31 cellular contexts compared by ENCODE assay signal in the genomic region with DNA sequence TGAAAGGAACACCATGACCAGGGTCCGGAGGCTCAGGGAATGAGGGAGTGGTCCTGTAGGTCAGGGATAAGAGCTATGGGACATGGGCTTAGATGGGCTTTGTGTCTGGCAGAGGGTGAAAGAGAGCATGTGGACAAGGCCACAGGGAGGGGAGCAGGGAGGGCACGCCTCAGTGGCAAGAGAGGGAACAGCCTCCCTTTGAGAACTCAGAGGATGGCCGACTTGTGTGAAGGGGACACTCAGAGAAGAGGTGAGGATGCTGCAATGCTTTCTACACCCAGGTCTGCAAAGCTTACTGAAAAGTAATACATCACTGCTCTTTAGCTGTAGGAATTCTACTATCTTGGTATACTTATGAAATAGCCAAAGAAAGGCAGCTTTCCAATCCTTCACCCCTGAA.
"Had no signal": no experiment of that assay in that cellular context is flagged by ENCODE, and none has a peak within 500 bp of the region (broad histone marks: within the 10 kb centered on the region; RNA-seq: fewer than 3 reads in every experiment).

No MANE protein-coding gene starts in this region.

- DNase-seq: activated CD4-positive, alpha-beta T cell treated with anti-CD3 and anti-CD28 coated beads for 1 hour; activated CD4-positive, alpha-beta T cell treated with anti-CD3 and anti-CD28 coated beads for 48 hours; activated CD4-positive, alpha-beta T cell treated with anti-CD3 and anti-CD28 coated beads, Interleukin-2, amount 50 U/mL, for 4 hours; activated CD4-positive, CD25-positive, alpha-beta regulatory T cell; activated CD8-positive, alpha-beta T cell treated with anti-CD3 and anti-CD28 coated beads for 36 hours; activated gamma-delta T cell treated with Interleukin-2 at 50 U/mL for 16 hours; activated naive CD4-positive, alpha-beta T cell treated with anti-CD3 and anti-CD28 coated beads for 36 hours; activated T-cell treated with anti-CD3 and anti-CD28 coated beads, Interleukin-2, amount 50 U/mL, for 1 hour; adrenal gland; Kasumi-1; KG1; MG63; NCI-H1048; NCI-H1436 treated with DMSO at 0.1 percent for 48 hours; NCI-H1694 treated with DMSO at 0.1 percent for 48 hours; NCI-H2029; NCI-H345; NCI-H524 treated with DMSO at 0.1 percent for 48 hours; NK-92 treated with Interleukin-12 subunit alpha and Interleukin-12 subunit beta, amount 100 ng/mL, for 24 hours; PC-3; SIG-M5; SW 1271; T-helper 1 cell; T1000; WERI-Rb-1 had no signal

- H3K4me1 ChIP-seq: adrenal gland had no signal

- ATAC-seq: activated CD8-positive, alpha-beta T cell treated with anti-CD3 and anti-CD28 coated beads for 36 hours; activated naive CD4-positive, alpha-beta T cell treated with anti-CD3 and anti-CD28 coated beads, Interleukin-2, amount 50 U/mL, for 72 hours; PC-3; Right ventricle myocardium inferior had no signal

- H3K9me3 Mint-ChIP-seq: activated CD8-positive, alpha-beta T cell treated with anti-CD3 and anti-CD28 coated beads for 36 hours; activated naive CD4-positive, alpha-beta T cell treated with anti-CD3 and anti-CD28 coated beads, Interleukin-2, amount 50 U/mL, for 72 hours had no signal

- H3K27ac Mint-ChIP-seq: activated CD8-positive, alpha-beta T cell treated with anti-CD3 and anti-CD28 coated beads for 36 hours; activated naive CD4-positive, alpha-beta T cell treated with anti-CD3 and anti-CD28 coated beads for 36 hours; brain had no signal

- H3K27ac ChIP-seq: adrenal gland, RWPE1, WERI-Rb-1 had no signal

- H3K36me3 ChIP-seq: adrenal gland, WERI-Rb-1 had no signal

- H3K27me3 ChIP-seq: adrenal gland, MG63 had no signal

- H3K4me3 Mint-ChIP-seq: activated CD8-positive, alpha-beta T cell treated with anti-CD3 and anti-CD28 coated beads for 36 hours; activated naive CD4-positive, alpha-beta T cell treated with anti-CD3 and anti-CD28 coated beads for 36 hours; brain had no signal

- H3K9me3 ChIP-seq: adrenal gland, MG63 had no signal

- H3K27me3 Mint-ChIP-seq: activated CD8-positive, alpha-beta T cell treated with anti-CD3 and anti-CD28 coated beads for 36 hours; brain had no signal

- H3K36me3 Mint-ChIP-seq: brain had no signal

- H3K4me3 ChIP-seq: adrenal gland, MG63 had no signal

- FAIRE-seq: bronchial epithelial cell, RCC 7860 had no signal
